In the genomic region with DNA sequence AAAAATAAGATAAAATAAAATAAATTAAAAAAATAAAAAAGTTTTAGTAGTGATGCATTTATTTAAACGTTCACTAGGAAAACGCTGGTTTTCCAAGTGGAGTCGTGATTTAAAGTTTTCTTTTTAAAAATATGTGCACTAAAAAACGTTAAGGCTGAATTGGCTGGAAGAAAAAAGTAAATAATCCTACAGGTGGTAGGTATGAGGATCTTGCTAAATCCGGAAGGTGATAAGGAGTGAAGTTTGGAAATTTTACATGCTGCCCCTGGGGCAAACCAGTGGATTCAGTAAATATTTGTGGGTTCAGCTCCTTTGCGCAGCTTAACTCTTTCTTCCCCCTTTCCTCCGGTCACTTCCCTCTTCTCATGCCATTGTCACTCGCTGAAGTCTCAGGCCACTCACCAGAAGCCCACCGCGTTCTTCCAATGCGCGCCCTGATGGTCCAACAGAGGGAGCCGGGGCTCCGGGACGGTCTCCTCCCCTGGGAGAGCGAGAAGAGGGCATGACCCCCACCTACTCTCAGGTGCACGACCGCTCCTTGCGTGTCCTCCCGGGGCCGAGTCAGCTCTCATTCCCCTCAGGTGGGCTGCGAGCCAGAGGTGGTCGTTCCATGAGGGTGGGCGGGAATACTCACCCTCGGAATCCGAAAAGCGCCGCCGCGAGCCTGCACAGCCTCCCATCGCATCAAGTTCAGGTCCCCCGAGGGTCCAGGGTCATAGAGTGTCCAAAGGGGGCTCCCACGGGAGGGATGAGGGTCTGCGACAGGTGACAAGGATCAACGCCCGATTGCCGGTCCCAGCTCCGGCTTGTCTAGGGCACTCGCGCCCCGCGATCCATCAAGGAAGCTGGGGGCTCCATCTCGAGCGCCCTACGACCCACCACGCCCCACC, we compare ENCODE assay signal across 1 cellular context.
A peak's percentile ranks its signal among the peaks of the same experiment; 100 is the strongest.
TF ChIP-seq lines count a peak whose summit lies in the region.

No MANE protein-coding gene starts in this region.

TF ChIP-seq in K562, 482 proteins besides CTCF, POLR2A, EP300 and RAD21 (continued from another document and continues in another):
- TF ChIP-seq, protein P1, sequence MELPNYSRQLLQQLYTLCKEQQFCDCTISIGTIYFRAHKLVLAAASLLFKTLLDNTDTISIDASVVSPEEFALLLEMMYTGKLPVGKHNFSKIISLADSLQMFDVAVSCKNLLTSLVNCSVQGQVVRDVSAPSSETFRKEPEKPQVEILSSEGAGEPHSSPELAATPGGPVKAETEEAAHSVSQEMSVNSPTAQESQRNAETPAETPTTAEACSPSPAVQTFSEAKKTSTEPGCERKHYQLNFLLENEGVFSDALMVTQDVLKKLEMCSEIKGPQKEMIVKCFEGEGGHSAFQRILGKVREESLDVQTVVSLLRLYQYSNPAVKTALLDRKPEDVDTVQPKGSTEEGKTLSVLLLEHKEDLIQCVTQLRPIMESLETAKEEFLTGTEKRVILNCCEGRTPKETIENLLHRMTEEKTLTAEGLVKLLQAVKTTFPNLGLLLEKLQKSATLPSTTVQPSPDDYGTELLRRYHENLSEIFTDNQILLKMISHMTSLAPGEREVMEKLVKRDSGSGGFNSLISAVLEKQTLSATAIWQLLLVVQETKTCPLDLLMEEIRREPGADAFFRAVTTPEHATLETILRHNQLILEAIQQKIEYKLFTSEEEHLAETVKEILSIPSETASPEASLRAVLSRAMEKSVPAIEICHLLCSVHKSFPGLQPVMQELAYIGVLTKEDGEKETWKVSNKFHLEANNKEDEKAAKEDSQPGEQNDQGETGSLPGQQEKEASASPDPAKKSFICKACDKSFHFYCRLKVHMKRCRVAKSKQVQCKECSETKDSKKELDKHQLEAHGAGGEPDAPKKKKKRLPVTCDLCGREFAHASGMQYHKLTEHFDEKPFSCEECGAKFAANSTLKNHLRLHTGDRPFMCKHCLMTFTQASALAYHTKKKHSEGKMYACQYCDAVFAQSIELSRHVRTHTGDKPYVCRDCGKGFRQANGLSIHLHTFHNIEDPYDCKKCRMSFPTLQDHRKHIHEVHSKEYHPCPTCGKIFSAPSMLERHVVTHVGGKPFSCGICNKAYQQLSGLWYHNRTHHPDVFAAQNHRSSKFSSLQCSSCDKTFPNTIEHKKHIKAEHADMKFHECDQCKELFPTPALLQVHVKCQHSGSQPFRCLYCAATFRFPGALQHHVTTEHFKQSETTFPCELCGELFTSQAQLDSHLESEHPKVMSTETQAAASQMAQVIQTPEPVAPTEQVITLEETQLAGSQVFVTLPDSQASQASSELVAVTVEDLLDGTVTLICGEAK (IDR thresholded peaks at IDR 0.05), result 0 out of 2 replicates have a peak, but pooled peaks have one; percentile 17
- TF ChIP-seq, protein P1 (CRISPR knock-in tag; IDR thresholded peaks at IDR 0.05), result no peak
- TF ChIP-seq SMARCA5 (IDR thresholded peaks at IDR 0.05), result 0 out of 2 replicates have a peak, but pooled peaks have one; percentile 16
- TF ChIP-seq, protein P2, sequence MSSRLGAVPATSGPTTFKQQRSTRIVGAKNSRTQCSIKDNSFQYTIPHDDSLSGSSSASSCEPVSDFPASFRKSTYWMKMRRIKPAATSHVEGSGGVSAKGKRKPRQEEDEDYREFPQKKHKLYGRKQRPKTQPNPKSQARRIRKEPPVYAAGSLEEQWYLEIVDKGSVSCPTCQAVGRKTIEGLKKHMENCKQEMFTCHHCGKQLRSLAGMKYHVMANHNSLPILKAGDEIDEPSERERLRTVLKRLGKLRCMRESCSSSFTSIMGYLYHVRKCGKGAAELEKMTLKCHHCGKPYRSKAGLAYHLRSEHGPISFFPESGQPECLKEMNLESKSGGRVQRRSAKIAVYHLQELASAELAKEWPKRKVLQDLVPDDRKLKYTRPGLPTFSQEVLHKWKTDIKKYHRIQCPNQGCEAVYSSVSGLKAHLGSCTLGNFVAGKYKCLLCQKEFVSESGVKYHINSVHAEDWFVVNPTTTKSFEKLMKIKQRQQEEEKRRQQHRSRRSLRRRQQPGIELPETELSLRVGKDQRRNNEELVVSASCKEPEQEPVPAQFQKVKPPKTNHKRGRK (tag; IDR thresholded peaks at IDR 0.05), result no peak
- TF ChIP-seq NR2C1 (IDR thresholded peaks at IDR 0.05), result peak; percentile 64
- peak; percentile 72 for TF ChIP-seq NR2C1 (tag; IDR thresholded peaks at IDR 0.05)
- peak; percentile 71 for TF ChIP-seq NR2C2 (CRISPR knock-in tag; IDR thresholded peaks at IDR 0.05)
- TF ChIP-seq NR2C2 (tag; IDR thresholded peaks at IDR 0.05), result no peak; the same call in 1 of the 2 replicates
- TF ChIP-seq NRF1 (conservative IDR thresholded peaks at IDR 0.05 in 1 of 2, IDR thresholded peaks at IDR 0.05 in 1 of 2), result peak; percentile 30 to 36; a peak in 1 of 4 replicates
- 0 out of 2 replicates have a peak, but pooled peaks have one; percentile 31 for TF ChIP-seq MYNN (IDR thresholded peaks at IDR 0.05)
- no peak for TF ChIP-seq MYNN (CRISPR knock-in tag; IDR thresholded peaks at IDR 0.05)
- TF ChIP-seq, protein P3, sequence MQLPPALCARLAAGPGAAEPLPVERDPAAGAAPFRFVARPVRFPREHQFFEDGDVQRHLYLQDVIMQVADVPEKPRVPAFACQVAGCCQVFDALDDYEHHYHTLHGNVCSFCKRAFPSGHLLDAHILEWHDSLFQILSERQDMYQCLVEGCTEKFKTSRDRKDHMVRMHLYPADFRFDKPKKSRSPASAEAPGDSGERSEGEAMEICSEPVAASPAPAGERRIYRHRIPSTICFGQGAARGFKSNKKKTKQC (CRISPR knock-in tag; IDR thresholded peaks at IDR 0.05), result 0 out of 2 replicates have a peak, but pooled peaks have one; percentile 43
- no peak for TF ChIP-seq TAF1 (IDR thresholded peaks at IDR 0.05; ENCODE audit: control insufficient read depth, extremely low read depth, insufficient read depth, low read length, severe bottlenecking)
- peak; percentile 51; the same call in 1 of the 2 replicates for TF ChIP-seq SUPT5H (IDR thresholded peaks at IDR 0.05)
- TF ChIP-seq, protein P4, sequence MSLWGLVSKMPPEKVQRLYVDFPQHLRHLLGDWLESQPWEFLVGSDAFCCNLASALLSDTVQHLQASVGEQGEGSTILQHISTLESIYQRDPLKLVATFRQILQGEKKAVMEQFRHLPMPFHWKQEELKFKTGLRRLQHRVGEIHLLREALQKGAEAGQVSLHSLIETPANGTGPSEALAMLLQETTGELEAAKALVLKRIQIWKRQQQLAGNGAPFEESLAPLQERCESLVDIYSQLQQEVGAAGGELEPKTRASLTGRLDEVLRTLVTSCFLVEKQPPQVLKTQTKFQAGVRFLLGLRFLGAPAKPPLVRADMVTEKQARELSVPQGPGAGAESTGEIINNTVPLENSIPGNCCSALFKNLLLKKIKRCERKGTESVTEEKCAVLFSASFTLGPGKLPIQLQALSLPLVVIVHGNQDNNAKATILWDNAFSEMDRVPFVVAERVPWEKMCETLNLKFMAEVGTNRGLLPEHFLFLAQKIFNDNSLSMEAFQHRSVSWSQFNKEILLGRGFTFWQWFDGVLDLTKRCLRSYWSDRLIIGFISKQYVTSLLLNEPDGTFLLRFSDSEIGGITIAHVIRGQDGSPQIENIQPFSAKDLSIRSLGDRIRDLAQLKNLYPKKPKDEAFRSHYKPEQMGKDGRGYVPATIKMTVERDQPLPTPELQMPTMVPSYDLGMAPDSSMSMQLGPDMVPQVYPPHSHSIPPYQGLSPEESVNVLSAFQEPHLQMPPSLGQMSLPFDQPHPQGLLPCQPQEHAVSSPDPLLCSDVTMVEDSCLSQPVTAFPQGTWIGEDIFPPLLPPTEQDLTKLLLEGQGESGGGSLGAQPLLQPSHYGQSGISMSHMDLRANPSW (CRISPR knock-in tag; IDR thresholded peaks at IDR 0.05), result no peak
- no peak for TF ChIP-seq ZNF507 (tag; conservative IDR thresholded peaks at IDR 0.05)
- TF ChIP-seq GABPB2 (CRISPR knock-in tag; conservative IDR thresholded peaks at IDR 0.05), result no peak
- TF ChIP-seq, protein P5, sequence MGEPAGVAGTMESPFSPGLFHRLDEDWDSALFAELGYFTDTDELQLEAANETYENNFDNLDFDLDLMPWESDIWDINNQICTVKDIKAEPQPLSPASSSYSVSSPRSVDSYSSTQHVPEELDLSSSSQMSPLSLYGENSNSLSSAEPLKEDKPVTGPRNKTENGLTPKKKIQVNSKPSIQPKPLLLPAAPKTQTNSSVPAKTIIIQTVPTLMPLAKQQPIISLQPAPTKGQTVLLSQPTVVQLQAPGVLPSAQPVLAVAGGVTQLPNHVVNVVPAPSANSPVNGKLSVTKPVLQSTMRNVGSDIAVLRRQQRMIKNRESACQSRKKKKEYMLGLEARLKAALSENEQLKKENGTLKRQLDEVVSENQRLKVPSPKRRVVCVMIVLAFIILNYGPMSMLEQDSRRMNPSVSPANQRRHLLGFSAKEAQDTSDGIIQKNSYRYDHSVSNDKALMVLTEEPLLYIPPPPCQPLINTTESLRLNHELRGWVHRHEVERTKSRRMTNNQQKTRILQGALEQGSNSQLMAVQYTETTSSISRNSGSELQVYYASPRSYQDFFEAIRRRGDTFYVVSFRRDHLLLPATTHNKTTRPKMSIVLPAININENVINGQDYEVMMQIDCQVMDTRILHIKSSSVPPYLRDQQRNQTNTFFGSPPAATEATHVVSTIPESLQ (CRISPR knock-in tag; IDR thresholded peaks at IDR 0.05), result 0 out of 2 replicates have a peak, but pooled peaks have one; percentile 52
- TF ChIP-seq CHD1 (IDR thresholded peaks at IDR 0.05; ENCODE audit: low read length), result peak; percentile 67
- TF ChIP-seq MXI1 (IDR thresholded peaks at IDR 0.05; ENCODE audit: low read depth, low read length), result 0 out of 2 replicates have a peak, but pooled peaks have one; percentile 30
- no peak for TF ChIP-seq POLR3A (IDR thresholded peaks at IDR 0.05; ENCODE audit: borderline replicate concordance, extremely low read depth, insufficient read depth, insufficient read length)
- 0 out of 2 replicates have a peak, but pooled peaks have one; percentile 2 for TF ChIP-seq OTX1 (CRISPR knock-in tag; IDR thresholded peaks at IDR 0.05)
- TF ChIP-seq, protein P6, sequence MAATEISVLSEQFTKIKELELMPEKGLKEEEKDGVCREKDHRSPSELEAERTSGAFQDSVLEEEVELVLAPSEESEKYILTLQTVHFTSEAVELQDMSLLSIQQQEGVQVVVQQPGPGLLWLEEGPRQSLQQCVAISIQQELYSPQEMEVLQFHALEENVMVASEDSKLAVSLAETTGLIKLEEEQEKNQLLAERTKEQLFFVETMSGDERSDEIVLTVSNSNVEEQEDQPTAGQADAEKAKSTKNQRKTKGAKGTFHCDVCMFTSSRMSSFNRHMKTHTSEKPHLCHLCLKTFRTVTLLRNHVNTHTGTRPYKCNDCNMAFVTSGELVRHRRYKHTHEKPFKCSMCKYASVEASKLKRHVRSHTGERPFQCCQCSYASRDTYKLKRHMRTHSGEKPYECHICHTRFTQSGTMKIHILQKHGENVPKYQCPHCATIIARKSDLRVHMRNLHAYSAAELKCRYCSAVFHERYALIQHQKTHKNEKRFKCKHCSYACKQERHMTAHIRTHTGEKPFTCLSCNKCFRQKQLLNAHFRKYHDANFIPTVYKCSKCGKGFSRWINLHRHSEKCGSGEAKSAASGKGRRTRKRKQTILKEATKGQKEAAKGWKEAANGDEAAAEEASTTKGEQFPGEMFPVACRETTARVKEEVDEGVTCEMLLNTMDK (IDR thresholded peaks at IDR 0.05; ENCODE audit: borderline replicate concordance, insufficient read depth, low read depth, low read length, poor library complexity, severe bottlenecking), result peak; percentile 99
- peak; percentile 24; the same call in 1 of the 2 replicates for TF ChIP-seq HDAC2 (IDR thresholded peaks at IDR 0.05)
- TF ChIP-seq POLR2AphosphoS2 (IDR thresholded peaks at IDR 0.05; ENCODE audit: low read length), result no peak
- 0 out of 2 replicates have a peak, but pooled peaks have one; percentile 21 for TF ChIP-seq FOXP1 (CRISPR knock-in tag; IDR thresholded peaks at IDR 0.05)
- TF ChIP-seq CCNT2 (IDR thresholded peaks at IDR 0.05; ENCODE audit: borderline replicate concordance, extremely low read depth, insufficient read length, low read depth, low read length), result no peak
- TF ChIP-seq MAFF (IDR thresholded peaks at IDR 0.05; ENCODE audit: low read length), result no peak
- 0 out of 2 replicates have a peak, but pooled peaks have one; percentile 18 for TF ChIP-seq ZNF143 (CRISPR knock-in tag; IDR thresholded peaks at IDR 0.05)
- peak; percentile 35 for TF ChIP-seq BRD9 (IDR thresholded peaks at IDR 0.05; ENCODE audit: low read depth, partially characterized antibody)
- no peak for TF ChIP-seq POLR2B (IDR thresholded peaks at IDR 0.05; ENCODE audit: low read depth, partially characterized antibody)
- no peak for TF ChIP-seq SIRT6 (IDR thresholded peaks at IDR 0.05; ENCODE audit: low read depth, low read length)
- peak; percentile 49 for TF ChIP-seq SAP30 (IDR thresholded peaks at IDR 0.05; ENCODE audit: borderline replicate concordance, insufficient read depth, low read depth, low read length, poor library complexity, severe bottlenecking)
- TF ChIP-seq, protein P7, sequence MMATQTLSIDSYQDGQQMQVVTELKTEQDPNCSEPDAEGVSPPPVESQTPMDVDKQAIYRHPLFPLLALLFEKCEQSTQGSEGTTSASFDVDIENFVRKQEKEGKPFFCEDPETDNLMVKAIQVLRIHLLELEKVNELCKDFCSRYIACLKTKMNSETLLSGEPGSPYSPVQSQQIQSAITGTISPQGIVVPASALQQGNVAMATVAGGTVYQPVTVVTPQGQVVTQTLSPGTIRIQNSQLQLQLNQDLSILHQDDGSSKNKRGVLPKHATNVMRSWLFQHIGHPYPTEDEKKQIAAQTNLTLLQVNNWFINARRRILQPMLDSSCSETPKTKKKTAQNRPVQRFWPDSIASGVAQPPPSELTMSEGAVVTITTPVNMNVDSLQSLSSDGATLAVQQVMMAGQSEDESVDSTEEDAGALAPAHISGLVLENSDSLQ (IDR thresholded peaks at IDR 0.05), result no peak
- no peak for TF ChIP-seq CBFA2T3 (IDR thresholded peaks at IDR 0.05)
- no peak for TF ChIP-seq MEF2D (tag; conservative IDR thresholded peaks at IDR 0.05; ENCODE audit: low read depth)
- no peak for TF ChIP-seq PHF20 (IDR thresholded peaks at IDR 0.05; ENCODE audit: partially characterized antibody)
- TF ChIP-seq MECOM (CRISPR knock-in tag; IDR thresholded peaks at IDR 0.05), result peak; percentile 68; the same call in 1 of the 2 replicates
- no peak for TF ChIP-seq CREBBP (IDR thresholded peaks at IDR 0.05; ENCODE audit: low read depth, low read length)
